Comparison of ENCODE assay signal across 21 cellular contexts in the genomic region with DNA sequence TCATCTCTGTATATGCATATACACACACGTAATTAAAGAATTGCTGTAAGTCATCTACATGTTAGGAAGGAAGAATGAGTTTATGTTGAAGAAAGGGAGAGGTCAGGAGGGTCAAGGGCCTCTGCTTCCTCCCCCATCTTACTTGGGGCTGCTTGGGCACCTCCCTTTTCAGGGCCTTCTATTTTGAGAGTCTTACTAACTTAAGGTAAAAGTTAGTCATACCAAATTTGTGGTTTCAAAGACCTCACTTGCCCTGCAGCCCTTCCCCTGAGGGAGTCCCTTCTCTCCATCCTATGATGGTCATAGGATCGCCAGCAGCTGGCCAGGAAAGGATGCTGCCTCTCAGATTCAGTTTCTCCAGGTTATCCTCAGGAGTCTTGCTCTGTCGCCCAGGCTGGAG. TPM values are rescaled to one million over a fixed set of nuclear protein-coding genes. Genes with fewer than 3 reads are reported as not detected.
A peak's percentile ranks its signal among the peaks of the same experiment; 100 is the strongest.
DNase-seq lines count a peak whose midpoint lies in the region; ATAC-seq and TF ChIP-seq lines count a peak whose summit lies in the region.
"Had no signal": no experiment of that assay in that cellular context is flagged by ENCODE, and none has a peak within 500 bp of the region (broad histone marks: within the 10 kb centered on the region; RNA-seq: fewer than 3 reads in every experiment).

No MANE protein-coding gene starts in this region.

- TF ChIP-seq POLR2A in Peyer's patch (IDR thresholded peaks at IDR 0.05) (no peak), stomach (IDR thresholded peaks at IDR 0.05) (no peak)

- H3K9me3 ChIP-seq in Peyer's patch (no peaks in the 10 kb centered on the region), stomach (no peaks in the 10 kb centered on the region)
- H3K9me3 ChIP-seq: A549, BE2C had no signal

- H3K4me1 ChIP-seq in Peyer's patch: peaks cover 0 to 39% (median 0%) of the 10 kb centered on the region in 4 donors
- H3K4me1 ChIP-seq in stomach: peaks cover 17 to 29% (median 22%) of the 10 kb centered on the region in 4 donors
- H3K4me1 ChIP-seq: BE2C had no signal

- no peaks in the 10 kb centered on the region for H3K36me3 ChIP-seq in Peyer's patch
- H3K36me3 ChIP-seq in stomach: no peaks in the 10 kb centered on the region
- H3K36me3 ChIP-seq: BE2C had no signal

- H3K27me3 ChIP-seq in Peyer's patch (no peaks in the 10 kb centered on the region), dorsolateral prefrontal cortex (no peaks in the 10 kb centered on the region), stomach (no peaks in the 10 kb centered on the region)

- ATAC-seq in GM21723 (IDR thresholded peaks at IDR 0.05; ENCODE audit: unreplicated experiment) (peak; percentile 48), GM21367 (IDR thresholded peaks at IDR 0.05; ENCODE audit: unreplicated experiment) (no peak), GM18870 (IDR thresholded peaks at IDR 0.05; ENCODE audit: unreplicated experiment) (no peak)
- ATAC-seq: A549; CD8-positive, alpha-beta T cell; K562 had no signal

- TF ChIP-seq CTCF in C4-2B (conservative IDR thresholded peaks at IDR 0.05): no peak
- no peak for TF ChIP-seq CTCF in Peyer's patch (IDR thresholded peaks at IDR 0.05)
- no peak for TF ChIP-seq CTCF in dorsolateral prefrontal cortex (IDR thresholded peaks at IDR 0.05 in 54 of 56, conservative IDR thresholded peaks at IDR 0.05 in 2 of 56; ENCODE audit: low read depth in 1 of 56, partially characterized antibody in 56 of 56)
- no peak for TF ChIP-seq CTCF in stomach (IDR thresholded peaks at IDR 0.05)

- H3K27ac ChIP-seq in C4-2B: peak overlapping the region; percentile 5; the same call in 1 of the 2 replicates
- peak overlapping the region in 3 of 4 donors; percentile 17 to 83 (median 82) for H3K27ac ChIP-seq in Peyer's patch
- peak overlapping the region in 36 of 59 donors; percentile 2 to 81 (median 55) for H3K27ac ChIP-seq in dorsolateral prefrontal cortex
- no peak overlapping the region for H3K27ac ChIP-seq in stomach
- H3K27ac ChIP-seq: A549, HL-60 had no signal

- TF ChIP-seq EP300 in stomach (IDR thresholded peaks at IDR 0.05): no peak

- WGBS in stomach, 5 donors: 86 to 91% (median 90%) methylated on average over 3 of the region's 3 CpGs

- DNase-seq in Peyer's patch: no peak
- no peak for DNase-seq in dorsolateral prefrontal cortex
- no peak for DNase-seq in stimulated activated naive CD4-positive, alpha-beta T cell treated with Interleukin-2 at 50 U/mL for 16 hours (lab: John Stamatoyannopoulos, UW)
- no peak for DNase-seq in stomach
- DNase-seq: BE2C; CD8-positive, alpha-beta T cell; COR-L47; DMS153; DMS79 treated with DMSO at 0.1 percent for 48 hours; EL; GOT3; H9 had no signal

- H3K4me3 ChIP-seq in Peyer's patch (peak overlapping the region in 1 of 4 donors; percentile 49), dorsolateral prefrontal cortex (no peak overlapping the region), stomach (no peak overlapping the region)
- H3K4me3 ChIP-seq: A549, K562 had no signal

- intact Hi-C loops in dorsolateral prefrontal cortex (cut with DNase I): no loop called here
- intact Hi-C loops in stomach (cut with DNase I; ENCODE audit: low total_unique reads): no loop called here

RNA-seq across cellular contexts. Expression of a gene that starts 2.6 kb away (rescaled TPM):
- 100 to 1,000 TPM in 1 of 4 donors, 10 to 100 TPM in 3; 20.6 to 129 (median 50.4) TPM for total RNA-seq in Peyer's patch
- total RNA-seq in dorsolateral prefrontal cortex: under 1 TPM in 11 of 120 experiments, not detected in 109; 0.13 to 0.76 (median 0.28) TPM
- total RNA-seq in stomach: 1 to 10 TPM in 4 of 5 donors, not detected in 1; 1.3 to 2.9 (median 1.7) TPM
- polyA plus RNA-seq in stomach: 1 to 10 TPM in 2 of 3 donors, under 1 TPM in 1; 0.46 to 1.7 (median 1.1) TPM
- total RNA-seq: CD8-positive, alpha-beta T cell; H9; K562 had no signal
- polyA plus RNA-seq: AG04450, CD14-positive monocyte, K562 had no signal

Comparison
In these comparisons a context has a peak if more than half of its experiments do, and no peak if none do; other contexts are left out.
1. H3K27ac ChIP-seq: peak in C4-2B (single experiment), Peyer's patch (3 of 4) and dorsolateral prefrontal cortex (36 of 59); none in stomach (0 of 5).
2. RNA of a gene that starts 2.6 kb away (total RNA-seq): 20.6 to 129 TPM in Peyer's patch; 1.3 to 2.9 TPM in stomach and 0.13 to 0.76 TPM in dorsolateral prefrontal cortex; every median in the first group is over 4 times any median in the second.